ENCODE assay signal across 8 cellular contexts in genomic region chr16:47460301-47460754, GRCh38. TPM values are rescaled to one million over a fixed set of nuclear protein-coding genes. Genes with fewer than 3 reads are reported as not detected.
DNase-seq lines count a peak whose midpoint lies in the region; ATAC-seq and TF ChIP-seq lines count a peak whose summit lies in the region.

No MANE protein-coding gene starts in this region.

- no peaks in the 10 kb centered on the region for H3K9me3 Mint-ChIP-seq in immature natural killer cell

- H3K27me3 ChIP-seq in adipocyte (replicated peaks; ENCODE audit: control insufficient read depth, insufficient read depth, low read length) (no peaks in the 10 kb centered on the region), subcutaneous abdominal adipose tissue (ENCODE audit: control insufficient read depth in 5 of 5, insufficient read depth in 4 of 5, low read length in 5 of 5) (no peaks in the 10 kb centered on the region)

- DNase-seq in adipocyte (ENCODE audit: low read depth) (no peak), immature natural killer cell (no peak), NCI-H510A (lab: John Stamatoyannopoulos, UW) (no peak)
- no peak for DNase-seq in stimulated activated CD4-positive, alpha-beta T cell treated with anti-CD3 and anti-CD28 coated beads, Interleukin-15, amount 100 ng/mL, for 24 hours

- TF ChIP-seq CTCF in 22Rv1 (IDR thresholded peaks at IDR 0.05), result no peak

- H3K27ac ChIP-seq in 22Rv1 (peak overlapping the region; percentile 97), subcutaneous abdominal adipose tissue (ENCODE audit: low read depth, low read length) (peak overlapping the region; percentile 95)

- peaks cover 47 to 73% of the 10 kb centered on the region in 2 donors for H3K4me1 Mint-ChIP-seq in immature natural killer cell

- no peaks in the 10 kb centered on the region for H3K9me3 ChIP-seq in adipocyte (ENCODE audit: control insufficient read depth, low read length)
- no peaks in the 10 kb centered on the region for H3K9me3 ChIP-seq in subcutaneous abdominal adipose tissue (ENCODE audit: control insufficient read depth in 5 of 5, low read length in 5 of 5)

- H3K4me3 Mint-ChIP-seq in immature natural killer cell, result peak overlapping the region; percentile 96 to 100 (median 99)

- H3K4me3 ChIP-seq in adipocyte (ENCODE audit: low read length) (peak overlapping the region; percentile 88), subcutaneous abdominal adipose tissue (ENCODE audit: low read depth in 1 of 5, low read length in 5 of 5) (peak overlapping the region; percentile 92 to 99 (median 92))

- H3K9ac ChIP-seq in adipocyte (ENCODE audit: low read length) (peak overlapping the region; percentile 98), subcutaneous abdominal adipose tissue (ENCODE audit: low read length in 5 of 5) (peak overlapping the region; percentile 76 to 99 (median 97))

- peak overlapping the region; percentile 90 to 100 (median 98) for H3K27ac Mint-ChIP-seq in immature natural killer cell

- H3K36me3 ChIP-seq in adipocyte (ENCODE audit: control insufficient read depth, insufficient read depth, low read length, severe bottlenecking) (peaks cover 36% of the 10 kb centered on the region), subcutaneous abdominal adipose tissue (ENCODE audit: control insufficient read depth in 5 of 5, insufficient read depth in 5 of 5, low read length in 5 of 5) (peaks cover 0 to 11% (median 6%) of the 10 kb centered on the region in 5 donors)

- peaks cover 32% of the 10 kb centered on the region for H3K4me1 ChIP-seq in adipocyte (ENCODE audit: control insufficient read depth, insufficient read depth, low read length)
- peaks cover 6 to 49% (median 38%) of the 10 kb centered on the region in 5 donors for H3K4me1 ChIP-seq in subcutaneous abdominal adipose tissue (ENCODE audit: control insufficient read depth in 5 of 5, insufficient read depth in 5 of 5, low read length in 5 of 5)

- peaks cover 3 to 7% (median 6%) of the 10 kb centered on the region in 3 donors for H3K36me3 Mint-ChIP-seq in immature natural killer cell

- ATAC-seq in GM21723 (IDR thresholded peaks at IDR 0.05; ENCODE audit: unreplicated experiment), result peak; percentile 2
- no peak for ATAC-seq in GM21619 (IDR thresholded peaks at IDR 0.05; ENCODE audit: unreplicated experiment)

- peaks cover 4 to 11% (median 8%) of the 10 kb centered on the region in 3 donors for H3K27me3 Mint-ChIP-seq in immature natural killer cell (ENCODE audit: low read depth in 3 of 3)

RNA-seq across cellular contexts. Expression of gene ITFG1, which starts 0.5 kb away (rescaled TPM):
- polyA plus RNA-seq in immature natural killer cell, result 10 to 100 TPM; 23.3 to 52.6 (median 38.2) TPM

RNA-seq across cellular contexts. Expression of gene PHKB, which starts 0.8 kb away (rescaled TPM):
- polyA plus RNA-seq in immature natural killer cell, result 10 to 100 TPM; 27.8 to 42.7 (median 30.6) TPM
